Comparison of ENCODE assay signal across 21 cellular contexts in genomic region chr3:194884649-194885315, GRCh38.
DNase-seq lines count a peak whose midpoint lies in the region; ATAC-seq, FAIRE-seq and TF ChIP-seq lines count a peak whose summit lies in the region.
"Had no signal": no experiment of that assay in that cellular context is flagged by ENCODE, and none has a peak within 500 bp of the region (broad histone marks: within the 10 kb centered on the region; RNA-seq: fewer than 3 reads in every experiment).

No MANE protein-coding gene starts in this region.

- H3K27me3 ChIP-seq in right lobe of liver (no peaks in the 10 kb centered on the region), HepG2 (ENCODE audit: control insufficient read depth in 1 of 2, insufficient read depth in 2 of 2, low read length in 2 of 2) (peaks cover 0 to 12% of the 10 kb centered on the region in 2 experiments; a peak in 3 of 5 replicates), left lung (no peaks in the 10 kb centered on the region), esophagus squamous epithelium (no peaks in the 10 kb centered on the region)
- H3K27me3 ChIP-seq: sigmoid colon, suprapubic skin had no signal

- TF ChIP-seq POLR2A in right lobe of liver (IDR thresholded peaks at IDR 0.05) (no peak), HepG2 (IDR thresholded peaks at IDR 0.05; ENCODE audit: insufficient read depth in 1 of 2, low read depth in 2 of 2, low read length in 2 of 2) (no peak), esophagus squamous epithelium (IDR thresholded peaks at IDR 0.05) (no peak)

- H3K4me1 Mint-ChIP-seq in CD14-positive monocyte = peaks cover 39% of the 10 kb centered on the region

- no peaks in the 10 kb centered on the region for H3K79me2 ChIP-seq in HepG2 (ENCODE audit: insufficient read depth, low read length)

- H3K9ac ChIP-seq in HepG2 (ENCODE audit: insufficient read depth, low read depth, low read length) = no peak overlapping the region

- H3K4me3 ChIP-seq in right lobe of liver = no peak overlapping the region
- no peak overlapping the region for H3K4me3 ChIP-seq in HepG2 (replicated peaks in 1 of 3; ENCODE audit: insufficient read depth in 1 of 3, low read depth in 2 of 3, low read length in 3 of 3)
- H3K4me3 ChIP-seq in left lung = no peak overlapping the region
- no peak overlapping the region for H3K4me3 ChIP-seq in esophagus squamous epithelium
- H3K4me3 ChIP-seq: sigmoid colon, SJCRH30, suprapubic skin had no signal

- H3K36me3 Mint-ChIP-seq in CD14-positive monocyte = peaks cover 8 to 16% of the 10 kb centered on the region in 2 donors

- TF ChIP-seq EP300 in HepG2 (IDR thresholded peaks at IDR 0.05; ENCODE audit: low read depth in 2 of 2, low read length in 2 of 2) (no peak), HepG2 (CRISPR knock-in tag; IDR thresholded peaks at IDR 0.05; ENCODE audit: borderline replicate concordance) (no peak)

- H3K27me3 Mint-ChIP-seq in CD14-positive monocyte (ENCODE audit: low read depth in 3 of 3) = peaks cover 0 to 4% (median 1%) of the 10 kb centered on the region in 3 donors

- no peak for FAIRE-seq in HepG2 (lab: Jason Lieb, UNC)

- no peak for DNase-seq in right lobe of liver
- DNase-seq in HepG2 (ENCODE audit: low spot score) = no peak
- no peak for DNase-seq in left lung
- DNase-seq in esophagus squamous epithelium (lab: John Stamatoyannopoulos, UW) = no peak
- DNase-seq in CD14-positive monocyte (ENCODE audit: low spot score) = no peak
- no peak for DNase-seq in OCI-M1 (lab: John Stamatoyannopoulos, UW)
- DNase-seq: activated CD4-positive, alpha-beta T cell treated with anti-CD3 and anti-CD28 coated beads for 36 hours; activated effector memory CD4-positive, alpha-beta T cell treated with Interleukin-2 at 50 U/mL for 16 hours; immature natural killer cell; KBM-7; NCI-H1930; NCI-H345; sigmoid colon; SJCRH30; T-helper 1 cell had no signal

- POLR2A ChIA-PET in HepG2 (lab: Yijun Ruan, JAX) = no interaction called here

- no peak overlapping the region for H3K27ac Mint-ChIP-seq in CD14-positive monocyte
- H3K27ac Mint-ChIP-seq: activated CD4-positive, alpha-beta T cell treated with anti-CD3 and anti-CD28 coated beads for 36 hours; immature natural killer cell; memory B cell had no signal

- no peak for TF ChIP-seq RAD21 in HepG2 (CRISPR knock-in tag; IDR thresholded peaks at IDR 0.05)

- no peak overlapping the region for H3K27ac ChIP-seq in right lobe of liver
- no peak overlapping the region for H3K27ac ChIP-seq in HepG2 (ENCODE audit: extremely low read length, insufficient read depth, low read length)
- peak overlapping the region in 1 of 2 donors; percentile 33 for H3K27ac ChIP-seq in left lung
- H3K27ac ChIP-seq in esophagus squamous epithelium = no peak overlapping the region
- H3K27ac ChIP-seq: C4-2B, epithelial cell of prostate, sigmoid colon, SJCRH30, suprapubic skin had no signal

- H2AFZ ChIP-seq in HepG2 (ENCODE audit: low read length) = no peak overlapping the region

- intact Hi-C loops in right lobe of liver (cut with DNase I) (no loop called here), HepG2 (cut with micrococcal nuclease; ENCODE audit: unreplicated experiment) (no loop called here), left lung (cut with DNase I) (no loop called here), esophagus squamous epithelium (cut with DNase I) (no loop called here), CD14-positive monocyte (cut with micrococcal nuclease) (loop anchor here (5.0 to 10.0 kb wide), 2 partner anchors 43 to 50 kb away; no protein-coding TSS in a partner anchor)

- CTCF ChIA-PET in HepG2 (lab: Yijun Ruan, JAX; ENCODE audit: low intra/inter-chr PET ratio, low total read pairs) = no interaction called here

- no peak overlapping the region for H3K4me2 ChIP-seq in HepG2 (ENCODE audit: low read depth, low read length)

- no peaks in the 10 kb centered on the region for H3K4me1 ChIP-seq in right lobe of liver
- no peaks in the 10 kb centered on the region for H3K4me1 ChIP-seq in HepG2 (ENCODE audit: insufficient read depth, low read length)
- peaks cover 9 to 18% of the 10 kb centered on the region in 2 donors for H3K4me1 ChIP-seq in left lung
- peaks cover 11 to 18% (median 14%) of the 10 kb centered on the region in 3 donors for H3K4me1 ChIP-seq in esophagus squamous epithelium
- H3K4me1 ChIP-seq: SJCRH30 had no signal

- H3K36me3 ChIP-seq in right lobe of liver (no peaks in the 10 kb centered on the region), HepG2 (replicated peaks in 1 of 2; ENCODE audit: control insufficient read depth in 1 of 2, insufficient read depth in 2 of 2, low read length in 2 of 2) (no peaks in the 10 kb centered on the region), left lung (no peaks in the 10 kb centered on the region), esophagus squamous epithelium (no peaks in the 10 kb centered on the region)
- H3K36me3 ChIP-seq: sigmoid colon, SJCRH30, suprapubic skin had no signal

- H3K9me3 ChIP-seq in right lobe of liver = no peaks in the 10 kb centered on the region
- H3K9me3 ChIP-seq in HepG2 (ENCODE audit: low read length) = no peaks in the 10 kb centered on the region
- H3K9me3 ChIP-seq in left lung = peaks cover 0 to 19% of the 10 kb centered on the region in 2 donors
- H3K9me3 ChIP-seq in esophagus squamous epithelium = peaks cover 0 to 16% (median 9%) of the 10 kb centered on the region in 3 donors

- BruUV-seq in HepG2 (replicated peaks; lab: Mats Ljungman, UMichigan) = no TSS peak

- TF ChIP-seq CTCF in right lobe of liver (IDR thresholded peaks at IDR 0.05) (no peak), HepG2 (CRISPR knock-in tag; IDR thresholded peaks at IDR 0.05) (no peak), left lung (IDR thresholded peaks at IDR 0.05) (no peak), esophagus squamous epithelium (IDR thresholded peaks at IDR 0.05) (no peak), CD14-positive monocyte (IDR thresholded peaks at IDR 0.05) (no peak)

- H3K4me3 Mint-ChIP-seq in CD14-positive monocyte = no peak overlapping the region
- H3K4me3 Mint-ChIP-seq: activated CD4-positive, alpha-beta T cell treated with anti-CD3 and anti-CD28 coated beads for 36 hours; immature natural killer cell; memory B cell had no signal

- 56% methylated on average over 3 of the region's 6 CpGs for WGBS in right lobe of liver (ENCODE audit: insufficient coverage, low coverage, low lambda C conversion rate, missing lambda C conversion rate)
- 32% methylated on average over 6 of the region's 6 CpGs for WGBS in HepG2 (ENCODE audit: low lambda C conversion rate)
- WGBS in esophagus squamous epithelium, 2 donors = 78 to 100% methylated on average over 3 to 5 of the region's 6 CpGs

- in situ Hi-C loops in HepG2 (cut with HindIII; ENCODE audit: extremely low pct_ligation_motif_present, low pct_unique_long_range_greater_than_20kb) = no loop called here

- H3K9me3 Mint-ChIP-seq in CD14-positive monocyte = peaks cover 29 to 44% (median 36%) of the 10 kb centered on the region in 7 donors

- no peaks in the 10 kb centered on the region for H4K20me1 ChIP-seq in HepG2 (ENCODE audit: insufficient read depth, low read length)

- ATAC-seq in right lobe of liver = peak in 3 of 4 donors; percentile 40 to 60 (median 58)
- no peak for ATAC-seq in HepG2
- peak; percentile 47 for ATAC-seq in esophagus mucosa
- ATAC-seq in left lung = peak; percentile 29
- no peak for ATAC-seq in HG03139 (IDR thresholded peaks at IDR 0.05; ENCODE audit: unreplicated experiment)
- ATAC-seq: activated CD4-positive, alpha-beta T cell treated with anti-CD3 and anti-CD28 coated beads for 36 hours had no signal

TF ChIP-seq in HepG2, 621 proteins besides CTCF, POLR2A, EP300 and RAD21 (continues in another document):
- TF ChIP-seq TAF15 (IDR thresholded peaks at IDR 0.05; ENCODE audit: low read depth, low read length, poor library complexity, severe bottlenecking) (no peak), ZNF629 (CRISPR knock-in tag; conservative IDR thresholded peaks at IDR 0.05) (no peak), HDAC2 (CRISPR knock-in tag; IDR thresholded peaks at IDR 0.05) (no peak), RAD51 (IDR thresholded peaks at IDR 0.05; ENCODE audit: borderline replicate concordance) (no peak), ZNF740 (CRISPR knock-in tag; IDR thresholded peaks at IDR 0.05) (no peak), BRF2 (CRISPR knock-in tag; IDR thresholded peaks at IDR 0.05) (no peak), STAT5B (CRISPR knock-in tag; IDR thresholded peaks at IDR 0.05) (no peak), HOXD1 (CRISPR knock-in tag; IDR thresholded peaks at IDR 0.05) (no peak), RFXANK (CRISPR knock-in tag; IDR thresholded peaks at IDR 0.05) (no peak)
- TF ChIP-seq, protein P1, sequence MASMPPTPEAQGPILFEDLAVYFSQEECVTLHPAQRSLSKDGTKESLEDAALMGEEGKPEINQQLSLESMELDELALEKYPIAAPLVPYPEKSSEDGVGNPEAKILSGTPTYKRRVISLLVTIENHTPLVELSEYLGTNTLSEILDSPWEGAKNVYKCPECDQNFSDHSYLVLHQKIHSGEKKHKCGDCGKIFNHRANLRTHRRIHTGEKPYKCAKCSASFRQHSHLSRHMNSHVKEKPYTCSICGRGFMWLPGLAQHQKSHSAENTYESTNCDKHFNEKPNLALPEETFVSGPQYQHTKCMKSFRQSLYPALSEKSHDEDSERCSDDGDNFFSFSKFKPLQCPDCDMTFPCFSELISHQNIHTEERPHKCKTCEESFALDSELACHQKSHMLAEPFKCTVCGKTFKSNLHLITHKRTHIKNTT (CRISPR knock-in tag; IDR thresholded peaks at IDR 0.05) = no peak

Comparison
In these comparisons a context has a peak if more than half of its experiments do, and no peak if none do; other contexts are left out.
1. ATAC-seq: peak in right lobe of liver (3 of 4), esophagus mucosa (single experiment) and left lung (single experiment); none in HepG2 (single experiment) and HG03139 (single experiment).
2. intact Hi-C loops: an anchor here in CD14-positive monocyte (5.0 to 10.0 kb wide); none called in right lobe of liver, HepG2, left lung and esophagus squamous epithelium.